7 cellular contexts compared by ENCODE assay signal in genomic region chr2:127226520-127227263, GRCh38. TPM values are rescaled to one million over a fixed set of nuclear protein-coding genes. Genes with fewer than 3 reads are reported as not detected.
DNase-seq lines count a peak whose midpoint lies in the region; ATAC-seq and TF ChIP-seq lines count a peak whose summit lies in the region.

No MANE protein-coding gene starts in this region.

- peak; percentile 97 for ATAC-seq in GM18868 (IDR thresholded peaks at IDR 0.05; ENCODE audit: unreplicated experiment)
- peak; percentile 91 for ATAC-seq in HG02798 (IDR thresholded peaks at IDR 0.05; ENCODE audit: poor library complexity, unreplicated experiment)
- no peak for ATAC-seq in heart right ventricle

- intact Hi-C loops in colonic mucosa (cut with DNase I) (no loop called here), heart right ventricle (cut with DNase I) (no loop called here)

- no peak overlapping the region for H3K4me3 ChIP-seq in colonic mucosa
- H3K4me3 ChIP-seq in skeletal muscle cell (ENCODE audit: low read depth, low read length), result no peak overlapping the region
- no peak overlapping the region for H3K4me3 ChIP-seq in heart right ventricle

- H3K4me1 ChIP-seq in colonic mucosa, result peaks cover 6% of the 10 kb centered on the region
- no peaks in the 10 kb centered on the region for H3K4me1 ChIP-seq in heart right ventricle

- DNase-seq in NCI-H2227 (lab: John Stamatoyannopoulos, UW; ENCODE audit: unreplicated experiment) (peak; percentile 43), colonic mucosa (peak; percentile 92), skeletal muscle cell (ENCODE audit: low read depth) (peak; percentile 77), cerebellar cortex (ENCODE audit: low spot score) (no peak), heart right ventricle (no peak)

- 39 to 55% methylated on average over 10 of the region's 10 CpGs for WGBS in heart right ventricle, 2 donors

- no peak overlapping the region for H3K9ac ChIP-seq in colonic mucosa (ENCODE audit: low read depth in 2 of 2, low read length in 2 of 2)

- H3K9me3 ChIP-seq in colonic mucosa (no peaks in the 10 kb centered on the region), heart right ventricle (peaks cover 0 to 14% (median 0%) of the 10 kb centered on the region in 11 donors)

- H3K27ac ChIP-seq in colonic mucosa, result peak overlapping the region; percentile 55
- no peak overlapping the region for H3K27ac ChIP-seq in heart right ventricle

- no peaks in the 10 kb centered on the region for H3K36me3 ChIP-seq in colonic mucosa
- H3K36me3 ChIP-seq in heart right ventricle, result no peaks in the 10 kb centered on the region

- TF ChIP-seq CTCF in colonic mucosa (IDR thresholded peaks at IDR 0.05) (no peak), heart right ventricle (IDR thresholded peaks at IDR 0.05) (no peak)

- H3K27me3 ChIP-seq in colonic mucosa, result no peaks in the 10 kb centered on the region
- H3K27me3 ChIP-seq in heart right ventricle, result peaks cover 0 to 68% (median 52%) of the 10 kb centered on the region in 7 donors

RNA-seq across cellular contexts. Expression of gene CYP27C1, which starts 6.6 kb away (rescaled TPM):
- total RNA-seq in colonic mucosa (under 1 TPM in 1 of 2 donors, not detected in 1; 0.19 TPM), heart right ventricle (under 1 TPM in 4 of 10 donors, not detected in 6; 0.10 to 0.20 (median 0.13) TPM)
- under 1 TPM; 0.07 to 0.15 TPM for polyA plus RNA-seq in heart right ventricle

Comparison
In these comparisons a context has a peak if more than half of its experiments do, and no peak if none do; other contexts are left out.
1. ATAC-seq: peak in GM18868 (single experiment) and HG02798 (single experiment); none in heart right ventricle (0 of 8).
2. DNase-seq: peak in NCI-H2227 (single experiment), colonic mucosa (single experiment) and skeletal muscle cell (single experiment); none in cerebellar cortex (single experiment) and heart right ventricle (0 of 2).